29 cellular contexts compared by ENCODE assay signal in genomic region chr4:155474758-155475157, GRCh38.
"Had no signal": no experiment of that assay in that cellular context is flagged by ENCODE, and none has a peak within 500 bp of the region (broad histone marks: within the 10 kb centered on the region; RNA-seq: fewer than 3 reads in every experiment).

No MANE protein-coding gene starts in this region.

- H3K27ac ChIP-seq: brain microvascular endothelial cell, coronary artery, gastroesophageal sphincter, WERI-Rb-1 had no signal

- H3K9me3 ChIP-seq: gastroesophageal sphincter had no signal

- H3K36me3 ChIP-seq: brain microvascular endothelial cell, gastroesophageal sphincter, heart right ventricle, WERI-Rb-1 had no signal

- ATAC-seq: activated CD4-positive, CD25-positive, alpha-beta regulatory T cell treated with anti-CD3 and anti-CD28 coated beads, Interleukin-2, amount 50 U/mL, for 24 hours; activated CD8-positive, alpha-beta T cell treated with anti-CD3 and anti-CD28 coated beads for 36 hours; activated T-cell treated with anti-CD3 and anti-CD28 coated beads, Interleukin-2, amount 50 U/mL, for 4 hours; activated T-helper 17 cell treated with anti-CD3 and anti-CD28 coated beads, Interleukin-2, amount 50 U/mL, for 72 hours; effector memory CD8-positive, alpha-beta T cell; esophagus mucosa; gastroesophageal sphincter; T-helper 17 cell had no signal

- FAIRE-seq: astrocyte, bronchial epithelial cell had no signal

- H3K27me3 ChIP-seq: brain microvascular endothelial cell, gastroesophageal sphincter, heart right ventricle had no signal

- DNase-seq: activated B cell treated with CpG ODN at 0.5 μM for 24 hours; activated CD4-positive, alpha-beta T cell treated with anti-CD3 and anti-CD28 coated beads for 48 hours; activated CD4-positive, alpha-beta T cell treated with anti-CD3 and anti-CD28 coated beads, Interleukin-2, amount 50 U/mL, for 1 hour; activated CD4-positive, alpha-beta T cell treated with anti-CD3 and anti-CD28 coated beads, Interleukin-2, amount 50 U/mL, for 48 hours; activated CD8-positive, alpha-beta memory T cell treated with anti-CD3 and anti-CD28 coated beads for 24 hours; activated CD8-positive, alpha-beta T cell treated with anti-CD3 and anti-CD28 coated beads for 36 hours; activated effector memory CD4-positive, alpha-beta T cell treated with Interleukin-2 at 50 U/mL for 16 hours; activated gamma-delta T cell treated with Interleukin-2 at 50 U/mL for 16 hours; activated naive CD4-positive, alpha-beta T cell treated with anti-CD3 and anti-CD28 coated beads, Interleukin-2, amount 50 U/mL, for 16 hours; activated naive CD4-positive, alpha-beta T cell treated with Interleukin-2 at 50 U/mL for 16 hours; activated T-cell treated with anti-CD3 and anti-CD28 coated beads, Interleukin-2, amount 50 U/mL, for 4 hours; amniotic stem cell; anterior cingulate cortex; brain microvascular endothelial cell; effector CD4-positive, alpha-beta T cell; effector memory CD8-positive, alpha-beta T cell; foreskin melanocyte; heart right ventricle; T-helper 1 cell; T-helper 17 cell; T1000; WERI-Rb-1 had no signal

- H3K4me3 ChIP-seq: coronary artery, gastroesophageal sphincter, heart right ventricle had no signal
